Comparison of ENCODE assay signal across 9 cellular contexts in the genomic region with DNA sequence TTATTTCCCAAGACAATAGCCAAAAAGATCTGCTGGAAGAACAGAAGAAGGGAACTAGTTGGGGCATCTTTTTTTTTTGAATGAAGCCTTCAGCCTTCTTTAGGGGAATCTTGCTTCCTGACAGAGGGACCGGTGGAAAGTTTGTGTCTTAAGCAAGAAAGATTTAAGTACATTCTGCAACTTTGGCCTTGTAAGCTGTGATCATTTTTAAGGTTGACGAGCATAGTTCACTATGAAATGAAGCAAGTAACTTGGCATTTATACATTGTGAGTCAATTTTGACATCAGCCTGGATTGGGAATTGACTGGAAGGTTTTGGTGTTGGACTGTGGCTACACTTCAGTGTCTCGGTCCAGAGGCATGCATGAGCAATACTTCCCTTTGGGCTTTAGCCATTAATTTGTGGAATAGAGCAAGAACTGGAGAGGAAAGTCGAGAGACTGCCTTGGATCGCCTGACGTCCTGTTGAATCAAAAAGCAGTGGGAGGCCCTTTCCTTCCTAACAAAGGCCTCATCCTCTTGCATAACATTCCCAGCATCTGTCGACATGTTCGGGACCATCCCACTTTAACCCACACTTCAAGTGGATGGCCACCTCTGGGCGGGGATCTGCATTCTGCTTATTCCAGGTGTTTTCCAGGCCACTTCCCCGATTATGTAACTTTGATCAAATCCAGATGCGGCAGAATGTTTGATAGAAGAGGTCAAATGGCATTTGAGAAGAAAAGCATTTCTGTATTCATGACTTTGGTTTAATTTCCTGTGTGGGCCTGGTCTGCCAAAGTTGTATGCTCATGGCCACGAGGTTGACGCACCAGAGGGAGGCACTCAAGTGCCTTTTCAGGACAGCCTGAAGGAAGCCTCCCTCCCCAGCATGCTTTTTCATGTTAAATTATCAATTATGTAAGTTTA. TPM values are rescaled to one million over a fixed set of nuclear protein-coding genes. Genes with fewer than 3 reads are reported as not detected.
DNase-seq lines count a peak whose midpoint lies in the region; ATAC-seq and TF ChIP-seq lines count a peak whose summit lies in the region.
"Had no signal": no experiment of that assay in that cellular context is flagged by ENCODE, and none has a peak within 500 bp of the region (broad histone marks: within the 10 kb centered on the region; RNA-seq: fewer than 3 reads in every experiment).

No MANE protein-coding gene starts in this region.

- H3K36me3 Mint-ChIP-seq in activated CD8-positive, alpha-beta T cell treated with anti-CD3 and anti-CD28 coated beads for 36 hours (ENCODE audit: low read depth): no peaks in the 10 kb centered on the region

- H3K79me1 ChIP-seq in trophoblast cell (ENCODE audit: low read length): no peaks in the 10 kb centered on the region

- H2BK12ac ChIP-seq in trophoblast cell (ENCODE audit: low read length): no peak overlapping the region

- no peak overlapping the region for H3K9ac ChIP-seq in trophoblast cell (ENCODE audit: low read length)

- CTCF ChIA-PET in activated CD8-positive, alpha-beta T cell treated with anti-CD3 and anti-CD28 coated beads for 36 hours (lab: Charles Lee): interaction anchor here (0.7 to 1.6 kb wide), 3 partner anchors 11 to 19 kb away, joined by 3 read pairs; no protein-coding TSS in a partner anchor

- no peak overlapping the region for H2BK120ac ChIP-seq in trophoblast cell (ENCODE audit: insufficient read depth, low read length, poor library complexity)

- H3K18ac ChIP-seq in trophoblast cell (ENCODE audit: low read length): no peak overlapping the region

- H3K4ac ChIP-seq in trophoblast cell (ENCODE audit: low read depth, low read length): peak overlapping the region; percentile 67

- DNase-seq in Daoy (ENCODE audit: low read depth) (peak; percentile 97), T1000 (lab: John Stamatoyannopoulos, UW) (peak; percentile 72), glomerular visceral epithelial cell (ENCODE audit: extremely low spot score) (peak; percentile 95), trophoblast cell (peak in 1 of 2 donors; percentile 22), GM13976 (ENCODE audit: low spot score) (no peak), NCI-H345 treated with DMSO at 0.1 percent for 48 hours (lab: John Stamatoyannopoulos, UW; ENCODE audit: unreplicated experiment) (no peak)
- DNase-seq in activated CD8-positive, alpha-beta T cell treated with anti-CD3 and anti-CD28 coated beads for 36 hours: no peak

- H4K8ac ChIP-seq in trophoblast cell (ENCODE audit: low read depth, low read length): no peak overlapping the region

- no peak overlapping the region for H3K23ac ChIP-seq in trophoblast cell (ENCODE audit: low read length)

- no peak overlapping the region for H2BK5ac ChIP-seq in trophoblast cell (ENCODE audit: low read depth, low read length, poor library complexity)

- H3K27ac ChIP-seq in trophoblast cell (ENCODE audit: low read depth, low read length): no peak overlapping the region

- intact Hi-C loops in activated CD8-positive, alpha-beta T cell treated with anti-CD3 and anti-CD28 coated beads for 36 hours (cut with micrococcal nuclease): no loop called here

- POLR2A ChIA-PET in activated CD8-positive, alpha-beta T cell treated with anti-CD3 and anti-CD28 coated beads for 36 hours (lab: Charles Lee): no interaction called here

- no peak for TF ChIP-seq CTCF in activated CD8-positive, alpha-beta T cell treated with anti-CD3 and anti-CD28 coated beads for 36 hours (IDR thresholded peaks at IDR 0.05)
- TF ChIP-seq CTCF in GM13976 (IDR thresholded peaks at IDR 0.05; ENCODE audit: borderline replicate concordance, control extremely low read depth, extremely low read depth, insufficient read depth, missing control alignments): no peak

- no peak overlapping the region for H3K4me3 ChIP-seq in trophoblast cell (ENCODE audit: low read depth, low read length)
- H3K4me3 ChIP-seq: GM12878 had no signal

- no peak overlapping the region for H3K4me3 Mint-ChIP-seq in activated CD8-positive, alpha-beta T cell treated with anti-CD3 and anti-CD28 coated beads for 36 hours

- no peak overlapping the region for H3K14ac ChIP-seq in trophoblast cell (ENCODE audit: low read length)

- no peak overlapping the region for H3K4me2 ChIP-seq in trophoblast cell (ENCODE audit: low read length)

- H3K9me3 ChIP-seq in trophoblast cell (ENCODE audit: insufficient read depth, low read depth, low read length): no peaks in the 10 kb centered on the region

- H4K91ac ChIP-seq in trophoblast cell (ENCODE audit: low read depth, low read length): no peak overlapping the region

- H3K27me3 ChIP-seq in trophoblast cell (ENCODE audit: insufficient read depth, low read length): no peaks in the 10 kb centered on the region

- H3K27ac Mint-ChIP-seq in activated CD8-positive, alpha-beta T cell treated with anti-CD3 and anti-CD28 coated beads for 36 hours: no peak overlapping the region

- H3K36me3 ChIP-seq in trophoblast cell (ENCODE audit: control insufficient read depth in 1 of 2, insufficient read depth in 2 of 2, low read length in 2 of 2): no peaks in the 10 kb centered on the region

- H2AFZ ChIP-seq in trophoblast cell (ENCODE audit: insufficient read depth, low read length, poor library complexity): peak overlapping the region; percentile 40

- in situ Hi-C loops in GM13976 (cut with MboI; ENCODE audit: low sequenced_read_pairs, unreplicated experiment): no loop called here

- no CpG with 5 or more reads among the region's 13 CpGs for WGBS in trophoblast cell (ENCODE audit: extremely low coverage, insufficient coverage, insufficient read length)

- no peak overlapping the region for H4K12ac ChIP-seq in trophoblast cell (ENCODE audit: low read depth, low read length)

- H3K4me1 ChIP-seq in trophoblast cell (ENCODE audit: control insufficient read depth in 1 of 2, insufficient read depth in 2 of 2, low read length in 2 of 2): peaks cover 8 to 10% of the 10 kb centered on the region in 2 experiments

- no peaks in the 10 kb centered on the region for H3K9me3 Mint-ChIP-seq in activated CD8-positive, alpha-beta T cell treated with anti-CD3 and anti-CD28 coated beads for 36 hours

- H3K4me1 Mint-ChIP-seq in activated CD8-positive, alpha-beta T cell treated with anti-CD3 and anti-CD28 coated beads for 36 hours (ENCODE audit: low read depth): peaks cover 13% of the 10 kb centered on the region

- peaks cover 6% of the 10 kb centered on the region for H3K79me2 ChIP-seq in trophoblast cell (ENCODE audit: control insufficient read depth, insufficient read depth, low read length, poor library complexity)

- no peak for ATAC-seq in activated CD8-positive, alpha-beta T cell treated with anti-CD3 and anti-CD28 coated beads for 36 hours
- no peak for ATAC-seq in GM19463 (IDR thresholded peaks at IDR 0.05; ENCODE audit: unreplicated experiment)
- ATAC-seq: GM12878 had no signal

- no peaks in the 10 kb centered on the region for H3K27me3 Mint-ChIP-seq in activated CD8-positive, alpha-beta T cell treated with anti-CD3 and anti-CD28 coated beads for 36 hours

- H2AK5ac ChIP-seq in trophoblast cell (ENCODE audit: low read length): no peak overlapping the region

RNA-seq across cellular contexts. Expression of gene ABL1, which starts 12.5 kb away (rescaled TPM):
- 26.5 and 27.9 TPM in 2 replicates for total RNA-seq in Daoy (2014; rRNA removed; shearing (Covaris generic))
- polyA plus RNA-seq in trophoblast cell (2013): 25.7 and 27.9 TPM in 2 replicates
- total RNA-seq in activated CD8-positive, alpha-beta T cell treated with anti-CD3 and anti-CD28 coated beads for 36 hours: 10 to 100 TPM; 30.2 to 33.0 TPM

RNA-seq across cellular contexts. Expression of gene QRFP, which starts 49.0 kb away (rescaled TPM):
- not detected in 2 replicates for total RNA-seq in Daoy (2014; rRNA removed; shearing (Covaris generic))
- 0.10 and 0.11 TPM in 2 replicates for polyA plus RNA-seq in trophoblast cell (2013)
- total RNA-seq in activated CD8-positive, alpha-beta T cell treated with anti-CD3 and anti-CD28 coated beads for 36 hours: not detected
- total RNA-seq: GM12878 had no signal
- polyA plus RNA-seq: GM12878 had no signal

Comparison
In these comparisons a context has a peak if more than half of its experiments do, and no peak if none do; other contexts are left out.
1. DNase-seq: peak in Daoy (single experiment), T1000 (single experiment) and glomerular visceral epithelial cell (single experiment); none in activated CD8-positive, alpha-beta T cell treated with anti-CD3 and anti-CD28 coated beads for 36 hours (single experiment), GM13976 (single experiment) and NCI-H345 treated with DMSO at 0.1 percent for 48 hours (single experiment).